In the genomic region with DNA sequence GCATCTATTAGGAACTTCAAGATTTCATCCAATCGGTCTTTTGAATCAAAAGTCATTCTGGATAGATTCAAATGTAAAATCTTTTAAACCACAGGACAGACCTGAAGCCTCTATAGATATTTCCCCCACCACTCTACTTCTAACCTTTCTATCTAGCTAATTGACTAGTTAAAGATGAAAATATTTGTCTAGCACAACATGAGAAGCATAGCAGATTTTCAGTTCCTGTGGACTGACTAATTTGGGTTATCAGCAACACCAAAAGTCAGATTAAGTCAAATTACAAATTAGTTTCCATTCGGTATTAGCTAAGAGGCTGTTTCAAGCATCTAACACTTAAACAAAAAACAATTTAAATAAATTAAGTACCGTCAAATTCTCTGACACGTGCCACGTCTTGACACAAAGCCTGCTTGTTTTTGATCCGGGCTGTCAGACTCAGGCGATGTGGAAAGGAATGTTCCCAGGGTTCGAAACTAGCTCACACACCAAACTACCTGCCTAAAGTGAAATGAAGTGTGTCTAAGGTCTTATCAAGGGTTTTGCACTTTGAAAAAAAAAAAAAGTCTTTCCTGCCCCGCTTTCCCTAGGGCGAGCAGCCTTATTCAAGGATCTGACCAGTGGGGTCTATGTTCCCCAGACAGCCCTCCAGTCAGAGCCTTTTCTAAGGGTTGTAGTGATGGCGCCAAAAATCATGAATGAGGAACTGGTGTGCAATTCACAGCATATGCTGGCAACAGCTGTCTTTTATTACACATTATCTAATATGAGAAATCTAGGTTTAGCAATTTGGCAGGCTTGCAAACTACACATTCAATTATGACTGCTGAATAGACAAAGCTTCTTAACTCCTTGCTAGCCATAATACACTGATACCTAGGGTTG, we compare ENCODE assay signal across 9 cellular contexts. TPM values are rescaled to one million over a fixed set of nuclear protein-coding genes. Genes with fewer than 3 reads are reported as not detected.
DNase-seq lines count a peak whose midpoint lies in the region; ATAC-seq and TF ChIP-seq lines count a peak whose summit lies in the region.
"Had no signal": no experiment of that assay in that cellular context is flagged by ENCODE, and none has a peak within 500 bp of the region (broad histone marks: within the 10 kb centered on the region; RNA-seq: fewer than 3 reads in every experiment).

No MANE protein-coding gene starts in this region.

- CTCF ChIA-PET in activated CD4-positive, alpha-beta memory T cell treated with anti-CD3 and anti-CD28 coated beads, Interleukin-2, amount 10 ng/mL, durations not matched to agents 7 days and 5 days (lab: Charles Lee), result interaction anchor here (0.7 to 5.0 kb wide), 20 partner anchors 8 to 190 kb away, joined by 3 to 50 read pairs (median 5); a partner anchor contains a TSS

- H3K9me3 Mint-ChIP-seq in activated T-cell treated with anti-CD3 and anti-CD28 coated beads, Interleukin-2, amount 50 U/mL, for 72 hours, result no peaks in the 10 kb centered on the region
- H3K9me3 Mint-ChIP-seq in activated CD4-positive, alpha-beta memory T cell treated with anti-CD3 and anti-CD28 coated beads, Interleukin-2, amount 10 ng/mL, durations not matched to agents 7 days and 5 days, result no peaks in the 10 kb centered on the region

- H3K4me3 Mint-ChIP-seq in activated T-cell treated with anti-CD3 and anti-CD28 coated beads, Interleukin-2, amount 50 U/mL, for 72 hours, result peak overlapping the region; percentile 91 to 93
- H3K4me3 Mint-ChIP-seq in activated CD4-positive, alpha-beta memory T cell treated with anti-CD3 and anti-CD28 coated beads, Interleukin-2, amount 10 ng/mL, durations not matched to agents 7 days and 5 days, result peak overlapping the region; percentile 91

- H3K27ac ChIP-seq in neutrophil, result peak overlapping the region; percentile 99
- H3K27ac ChIP-seq: parathyroid adenoma had no signal

- H3K4me1 Mint-ChIP-seq in activated T-cell treated with anti-CD3 and anti-CD28 coated beads, Interleukin-2, amount 50 U/mL, for 72 hours (ENCODE audit: low read depth), result peaks cover 16% of the 10 kb centered on the region
- peaks cover 23% of the 10 kb centered on the region for H3K4me1 Mint-ChIP-seq in activated CD4-positive, alpha-beta memory T cell treated with anti-CD3 and anti-CD28 coated beads, Interleukin-2, amount 10 ng/mL, durations not matched to agents 7 days and 5 days

- peaks cover 36% of the 10 kb centered on the region for H3K36me3 ChIP-seq in neutrophil

- POLR2A ChIA-PET in activated CD4-positive, alpha-beta memory T cell treated with anti-CD3 and anti-CD28 coated beads, Interleukin-2, amount 10 ng/mL, durations not matched to agents 7 days and 5 days (lab: Charles Lee), result interaction anchor here (0.6 to 17.6 kb wide), 23 partner anchors 10 to 1098 kb away, joined by 3 to 797 read pairs (median 11); a partner anchor contains a TSS

- peak in 1 of 2 donors; percentile 46 for DNase-seq in activated T-cell treated with anti-CD3 and anti-CD28 coated beads, Interleukin-2, amount 50 U/mL, for 72 hours
- DNase-seq in activated T-cell treated with anti-CD3 and anti-CD28 coated beads, Interleukin-2, amount 50 U/mL, for 48 hours, result no peak
- peak; percentile 36 for DNase-seq in activated CD4-positive, alpha-beta memory T cell treated with anti-CD3 and anti-CD28 coated beads, Interleukin-2, amount 10 ng/mL, durations not matched to agents 7 days and 5 days
- no peak for DNase-seq in HPDE6-E6E7 (ENCODE audit: extremely low spot score)
- no peak for DNase-seq in NCI-H1417 treated with DMSO at 0.1 percent for 48 hours (lab: John Stamatoyannopoulos, UW)

- peak; percentile 41 to 47 for ATAC-seq in activated T-cell treated with anti-CD3 and anti-CD28 coated beads, Interleukin-2, amount 50 U/mL, for 72 hours (replicated peaks in 1 of 2)
- peak; percentile 30 for ATAC-seq in HG03354 (IDR thresholded peaks at IDR 0.05; ENCODE audit: poor library complexity, severe bottlenecking, unreplicated experiment)
- no peak for ATAC-seq in GM21526 (IDR thresholded peaks at IDR 0.05; ENCODE audit: low FRiP score, unreplicated experiment)

- H3K9me3 ChIP-seq in neutrophil, result no peaks in the 10 kb centered on the region

- H3K4me3 ChIP-seq in neutrophil (ENCODE audit: low read depth in 1 of 2, low read length in 1 of 2), result peak overlapping the region; percentile 75 to 83

- peaks cover 68 to 95% of the 10 kb centered on the region in 2 donors for H3K36me3 Mint-ChIP-seq in activated T-cell treated with anti-CD3 and anti-CD28 coated beads, Interleukin-2, amount 50 U/mL, for 72 hours (ENCODE audit: insufficient read depth in 2 of 2)
- H3K36me3 Mint-ChIP-seq in activated CD4-positive, alpha-beta memory T cell treated with anti-CD3 and anti-CD28 coated beads, Interleukin-2, amount 10 ng/mL, durations not matched to agents 7 days and 5 days (ENCODE audit: low read depth), result peaks cover 96% of the 10 kb centered on the region

- H3K4me1 ChIP-seq in neutrophil (ENCODE audit: control insufficient read depth in 1 of 2, insufficient read depth in 1 of 2, low read depth in 1 of 2, low read length in 1 of 2), result peaks cover 57% of the 10 kb centered on the region in 2 experiments
- H3K4me1 ChIP-seq: parathyroid adenoma had no signal

- no peaks in the 10 kb centered on the region for H3K27me3 ChIP-seq in neutrophil

- H3K27me3 Mint-ChIP-seq in activated T-cell treated with anti-CD3 and anti-CD28 coated beads, Interleukin-2, amount 50 U/mL, for 72 hours (ENCODE audit: low read depth), result no peaks in the 10 kb centered on the region
- H3K27me3 Mint-ChIP-seq in activated CD4-positive, alpha-beta memory T cell treated with anti-CD3 and anti-CD28 coated beads, Interleukin-2, amount 10 ng/mL, durations not matched to agents 7 days and 5 days, result no peaks in the 10 kb centered on the region

- peak overlapping the region; percentile 98 for H3K27ac Mint-ChIP-seq in activated T-cell treated with anti-CD3 and anti-CD28 coated beads, Interleukin-2, amount 50 U/mL, for 72 hours
- peak overlapping the region; percentile 96 for H3K27ac Mint-ChIP-seq in activated CD4-positive, alpha-beta memory T cell treated with anti-CD3 and anti-CD28 coated beads, Interleukin-2, amount 10 ng/mL, durations not matched to agents 7 days and 5 days

- TF ChIP-seq CTCF in neutrophil (IDR thresholded peaks at IDR 0.05), result no peak

RNA-seq across cellular contexts. Expression of a gene that starts 4.7 kb away (rescaled TPM):
- 100 to 1,000 TPM; 444 to 460 TPM for total RNA-seq in activated T-cell treated with anti-CD3 and anti-CD28 coated beads, Interleukin-2, amount 50 U/mL, for 72 hours
- 100 to 1,000 TPM; 389 to 406 TPM for total RNA-seq in activated CD4-positive, alpha-beta memory T cell treated with anti-CD3 and anti-CD28 coated beads, Interleukin-2, amount 10 ng/mL, durations not matched to agents 7 days and 5 days
